ENCODE assay signal across 8 cellular contexts in genomic region chr17:14068542-14069250, GRCh38. TPM values are rescaled to one million over a fixed set of nuclear protein-coding genes. Genes with fewer than 3 reads are reported as not detected.
A peak's percentile ranks its signal among the peaks of the same experiment; 100 is the strongest.
DNase-seq lines count a peak whose midpoint lies in the region; ATAC-seq and TF ChIP-seq lines count a peak whose summit lies in the region.

No MANE protein-coding gene starts in this region.

- in situ Hi-C loops in mammary epithelial cell (cut with MboI; ENCODE audit: low sequenced_read_pairs in 2 of 2), result no loop called here

- H3K79me2 ChIP-seq in mammary epithelial cell (ENCODE audit: insufficient read depth, low read length), result peaks cover 74% of the 10 kb centered on the region

- peak overlapping the region; percentile 39 to 98 (median 92) for H3K27ac Mint-ChIP-seq in naive B cell

- peak overlapping the region; percentile 96 for H2AFZ ChIP-seq in mammary epithelial cell (ENCODE audit: low read depth, low read length)

- no peak for TF ChIP-seq POLR2A in heart left ventricle (IDR thresholded peaks at IDR 0.05)

- no peaks in the 10 kb centered on the region for H4K20me1 ChIP-seq in mammary epithelial cell (ENCODE audit: insufficient read depth, low read length)

- H3K4me2 ChIP-seq in mammary epithelial cell (ENCODE audit: insufficient read depth, low read depth, low read length), result peak overlapping the region; percentile 83

- DNase-seq in heart left ventricle, result no peak
- DNase-seq in cardiac septum (ENCODE audit: low spot score), result no peak
- no peak for DNase-seq in mammary epithelial cell
- no peak for DNase-seq in naive B cell
- DNase-seq in H4 (ENCODE audit: low spot score), result no peak
- DNase-seq in NCI-H526 treated with DMSO at 0.1 percent for 48 hours (lab: John Stamatoyannopoulos, UW), result no peak
- no peak for DNase-seq in retina

- H3K4me1 ChIP-seq in heart left ventricle (peaks cover 0 to 35% (median 23%) of the 10 kb centered on the region in 12 donors), HUES48 (ENCODE audit: control insufficient read depth, insufficient read depth, low read length) (no peaks in the 10 kb centered on the region; the same call in 1 of the 2 replicates), mammary epithelial cell (ENCODE audit: insufficient read depth, low read length) (peaks cover 6% of the 10 kb centered on the region)

- H3K4me3 Mint-ChIP-seq in naive B cell, result peak overlapping the region; percentile 93 to 99 (median 96)

- H3K27me3 ChIP-seq in heart left ventricle, result no peaks in the 10 kb centered on the region
- H3K27me3 ChIP-seq in HUES48 (ENCODE audit: control insufficient read depth, insufficient read depth, low read length), result no peaks in the 10 kb centered on the region
- H3K27me3 ChIP-seq in mammary epithelial cell (ENCODE audit: insufficient read depth, low read length), result no peaks in the 10 kb centered on the region

- peaks cover 0 to 7% (median 0%) of the 10 kb centered on the region in 12 donors for H3K9me3 ChIP-seq in heart left ventricle
- 0 out of 2 replicates have a peak, but pooled peaks cover 3% of the 10 kb centered on the region for H3K9me3 ChIP-seq in HUES48 (ENCODE audit: control insufficient read depth, insufficient read depth, low read length)
- H3K9me3 ChIP-seq in mammary epithelial cell (replicated peaks; ENCODE audit: insufficient read depth, low read length), result no peaks in the 10 kb centered on the region

- H3K27ac ChIP-seq in heart left ventricle (peak overlapping the region; percentile 84 to 96 (median 89)), HUES48 (ENCODE audit: low read depth, low read length) (peak overlapping the region; percentile 88), mammary epithelial cell (ENCODE audit: insufficient read depth, low read depth, low read length) (peak overlapping the region; percentile 86)

- TF ChIP-seq CTCF in heart left ventricle (IDR thresholded peaks at IDR 0.05) (no peak), mammary epithelial cell (conservative IDR thresholded peaks at IDR 0.05 in 1 of 2, IDR thresholded peaks at IDR 0.05 in 1 of 2; ENCODE audit: extremely low read depth in 1 of 2, insufficient read depth in 1 of 2, low read depth in 1 of 2, low read length in 2 of 2) (no peak)

- H3K36me3 Mint-ChIP-seq in naive B cell, result peaks cover 6 to 8% of the 10 kb centered on the region in 2 donors

- H3K9ac ChIP-seq in HUES48 (ENCODE audit: low read depth, low read length), result peak overlapping the region; percentile 93; the same call in 1 of the 2 replicates
- H3K9ac ChIP-seq in mammary epithelial cell (ENCODE audit: insufficient read depth, low read length), result peak overlapping the region; percentile 40

- dilution Hi-C loops in mammary epithelial cell (cut with HindIII; ENCODE audit: low sequenced_read_pairs), result no loop called here

- BruUV-seq in mammary epithelial cell (replicated peaks; lab: Mats Ljungman, UMichigan), result no TSS peak

- intact Hi-C loops in heart left ventricle (cut with DNase I), result loop anchor here in 6 of 10 donors (2.0 to 10.0 kb wide), 6 partner anchors 136 to 236 kb away; partner anchors contain the start of gene HS3ST3B1 (in 4 of the 6)
- intact Hi-C loops in cardiac septum (cut with DNase I), result no loop called here
- intact Hi-C loops in mammary epithelial cell (cut with micrococcal nuclease), result loop anchor here (2.0 to 5.0 kb wide), 4 partner anchors 139 to 731 kb away; partner anchors contain the start of gene HS3ST3B1

- ATAC-seq in heart left ventricle (peak in 1 of 4 donors; percentile 44), naive B cell (ENCODE audit: low read depth in 2 of 2) (peak; percentile 7 to 15)

- H3K9me3 Mint-ChIP-seq in naive B cell, result no peaks in the 10 kb centered on the region

- CTCF ChIA-PET in mammary epithelial cell (lab: Charles Lee; ENCODE audit: low non-redundant PET), result no interaction called here

- H3K36me3 ChIP-seq in heart left ventricle (peaks cover 0 to 8% (median 0%) of the 10 kb centered on the region in 9 donors), HUES48 (ENCODE audit: control insufficient read depth, insufficient read depth, low read length) (peaks cover 5% of the 10 kb centered on the region; the same call in 1 of the 2 replicates), mammary epithelial cell (ENCODE audit: insufficient read depth, low read length) (no peaks in the 10 kb centered on the region)

- H3K4me3 ChIP-seq in heart left ventricle, result peak overlapping the region; percentile 82 to 99 (median 94)
- H3K4me3 ChIP-seq in HUES48 (ENCODE audit: low read depth, low read length), result peak overlapping the region; percentile 90
- peak overlapping the region; percentile 92 to 97 (median 97) for H3K4me3 ChIP-seq in mammary epithelial cell (replicated peaks in 1 of 3; ENCODE audit: insufficient read depth in 1 of 3, low read depth in 2 of 3, low read length in 3 of 3)

- WGBS in heart left ventricle, 4 donors, result 23 to 30% (median 24%) methylated on average over 24 to 25 of the region's 25 CpGs
- WGBS in mammary epithelial cell (ENCODE audit: low coverage, missing lambda C conversion rate), result 35% methylated on average over 14 of the region's 25 CpGs

- H3K4me1 Mint-ChIP-seq in naive B cell, result peaks cover 32 to 40% (median 35%) of the 10 kb centered on the region in 3 donors

- H3K27me3 Mint-ChIP-seq in naive B cell, result no peaks in the 10 kb centered on the region

RNA-seq across cellular contexts. Expression of gene COX10, which starts 0.6 kb away (rescaled TPM):
- 10 to 100 TPM; 36.6 to 96.0 (median 55.4) TPM for total RNA-seq in heart left ventricle
- polyA plus RNA-seq in heart left ventricle, result 10 to 100 TPM; 17.8 to 48.6 TPM
- 43.3 TPM for total RNA-seq in cardiac septum
- 10 to 100 TPM; 18.2 to 18.4 TPM for total RNA-seq in mammary epithelial cell
- 16.5 TPM for polyA plus RNA-seq in mammary epithelial cell
- 29.8 TPM for polyA minus RNA-seq in mammary epithelial cell
- polyA plus RNA-seq in naive B cell (ENCODE audit: low read depth in 6 of 6), result 10 to 100 TPM; 16.7 to 30.8 (median 20.8) TPM
- total RNA-seq in H4 (2014; rRNA removed; shearing (Covaris generic)), result 25.0 and 28.3 TPM in 2 replicates
